In genomic region chr18:80202-80601, GRCh38 we compare ENCODE assay signal across 13 cellular contexts. TPM values are rescaled to one million over a fixed set of nuclear protein-coding genes. Genes with fewer than 3 reads are reported as not detected.
DNase-seq lines count a peak whose midpoint lies in the region; ATAC-seq, FAIRE-seq and TF ChIP-seq lines count a peak whose summit lies in the region.
"Not testable (repeated sequence)": the region's sequence is repeated elsewhere in the genome, so short reads cannot be mapped to it uniquely, and the experiment has no call there.
"Had no signal": no experiment of that assay in that cellular context is flagged by ENCODE, and none has a peak within 500 bp of the region (broad histone marks: within the 10 kb centered on the region; RNA-seq: fewer than 3 reads in every experiment).

No MANE protein-coding gene starts in this region.

- peak overlapping the region; percentile 17 for H4K8ac ChIP-seq in neuronal stem cell (ENCODE audit: low read depth, low read length)

- not testable (repeated sequence) for H3K23ac ChIP-seq in neuronal stem cell (ENCODE audit: low read depth, low read length, poor library complexity)

- H3F3A ChIP-seq in SK-N-SH (replicated peaks; ENCODE audit: insufficient read depth) = not testable (repeated sequence)

- not testable (repeated sequence) for H3K9me1 ChIP-seq in K562 (ENCODE audit: control insufficient read depth, insufficient read depth, low read length)

- intact Hi-C loops in K562 (cut with micrococcal nuclease); HepG2 (cut with micrococcal nuclease; ENCODE audit: unreplicated experiment): not testable (repeated sequence)

- WGBS in SK-N-SH (ENCODE audit: low lambda C conversion rate) = 26% methylated on average over 3 of the region's 6 CpGs
- 7% methylated on average over 4 of the region's 6 CpGs for WGBS in K562 (ENCODE audit: insufficient coverage, low coverage, missing lambda C conversion rate)
- 100% methylated on average over 1 of the region's 6 CpGs for WGBS in HepG2 (ENCODE audit: low lambda C conversion rate)
- WGBS in neuronal stem cell (ENCODE audit: extremely low coverage in 2 of 2, insufficient read length in 2 of 2, insufficient replicate concordance in 1 of 2), 2 donors = no CpG with 5 or more reads among the region's 6 CpGs

- not testable (repeated sequence) for TF ChIP-seq POLR2A in K562 (conservative IDR thresholded peaks at IDR 0.05); HepG2 (IDR thresholded peaks at IDR 0.05; ENCODE audit: insufficient read depth in 1 of 2, low read depth in 2 of 2, low read length in 2 of 2)

- not testable (repeated sequence) for H4K20me1 ChIP-seq in SK-N-SH (ENCODE audit: insufficient read depth); K562 (replicated peaks; ENCODE audit: control insufficient read depth, insufficient read depth, low read length); HepG2 (ENCODE audit: insufficient read depth, low read length)

- not testable (repeated sequence) for TF ChIP-seq CTCF in SK-N-SH (IDR thresholded peaks at IDR 0.05); K562 (IDR thresholded peaks at IDR 0.05 in 2 of 3, conservative IDR thresholded peaks at IDR 0.05 in 1 of 3; ENCODE audit: insufficient read depth in 2 of 3, low read depth in 1 of 3, low read length in 3 of 3); HepG2 (CRISPR knock-in tag; IDR thresholded peaks at IDR 0.05)

- CTCF ChIA-PET in SK-N-SH (lab: Yijun Ruan, JAX); K562 (lab: Yijun Ruan, JAX; ENCODE audit: low intra/inter-chr PET ratio); HepG2 (lab: Yijun Ruan, JAX; ENCODE audit: low intra/inter-chr PET ratio, low total read pairs): not testable (repeated sequence)

- not testable (repeated sequence) for H3K36me3 ChIP-seq in SK-N-SH (replicated peaks in 1 of 2; ENCODE audit: control insufficient read depth in 1 of 2, insufficient read depth in 2 of 2, low read length in 1 of 2); K562 (ENCODE audit: control insufficient read depth, insufficient read depth, low read length); HepG2 (replicated peaks in 1 of 2; ENCODE audit: control insufficient read depth in 1 of 2, insufficient read depth in 2 of 2, low read length in 2 of 2); neuronal stem cell (replicated peaks in 1 of 2; ENCODE audit: control insufficient read depth in 2 of 2, insufficient read depth in 2 of 2, low read length in 2 of 2)

- in situ Hi-C loops in K562 (cut with MboI); HepG2 (cut with HindIII; ENCODE audit: extremely low pct_ligation_motif_present, low pct_unique_long_range_greater_than_20kb): not testable (repeated sequence)

- not testable (repeated sequence) for H3K4me3 ChIP-seq in SK-N-SH (ENCODE audit: low read depth in 2 of 2, low read length in 1 of 2); K562; HepG2 (replicated peaks in 1 of 3; ENCODE audit: insufficient read depth in 1 of 3, low read depth in 2 of 3, low read length in 3 of 3); neuronal stem cell (ENCODE audit: low read length in 2 of 2)

- not testable (repeated sequence) for H3K9me2 ChIP-seq in SK-N-SH

- not testable (repeated sequence) for H2BK12ac ChIP-seq in neuronal stem cell (ENCODE audit: low read length)

- not testable (repeated sequence) for FAIRE-seq in K562 (lab: Jason Lieb, UNC); HepG2 (lab: Jason Lieb, UNC)

- H4K91ac ChIP-seq in neuronal stem cell (ENCODE audit: low read depth, low read length, poor library complexity) = not testable (repeated sequence)

- H2BK120ac ChIP-seq in neuronal stem cell (ENCODE audit: low read depth, low read length) = not testable (repeated sequence)

- not testable (repeated sequence) for H3K27me3 ChIP-seq in SK-N-SH (ENCODE audit: insufficient read depth); K562 (ENCODE audit: control insufficient read depth in 2 of 2, insufficient read depth in 2 of 2, low read length in 2 of 2); HepG2 (ENCODE audit: control insufficient read depth in 1 of 2, insufficient read depth in 2 of 2, low read length in 2 of 2); neuronal stem cell (ENCODE audit: control insufficient read depth in 3 of 3, insufficient read depth in 3 of 3, low read depth in 1 of 3, low read length in 3 of 3)

- not testable (repeated sequence) for H2BK5ac ChIP-seq in neuronal stem cell (ENCODE audit: low read length)

- not testable (repeated sequence) for H2BK15ac ChIP-seq in neuronal stem cell (ENCODE audit: low read length)

- not testable (repeated sequence) for ATAC-seq in K562
- ATAC-seq in HepG2 = peak; percentile 45

- not testable (repeated sequence) for H3K4me2 ChIP-seq in SK-N-SH; K562 (ENCODE audit: insufficient read depth, low read length); HepG2 (ENCODE audit: low read depth, low read length); neuronal stem cell (ENCODE audit: insufficient read depth, low read length, poor library complexity, severe bottlenecking)

- not testable (repeated sequence) for H3K27ac ChIP-seq in SK-N-SH (ENCODE audit: low read depth in 2 of 2, low read length in 1 of 2); K562 (ENCODE audit: extremely low read depth, low read depth, low read length); HepG2 (ENCODE audit: extremely low read length, insufficient read depth, low read length); neuronal stem cell (replicated peaks; ENCODE audit: low read length)

- not testable (repeated sequence) for BruUV-seq in K562 (replicated peaks; lab: Mats Ljungman, UMichigan); HepG2 (replicated peaks; lab: Mats Ljungman, UMichigan)

- not testable (repeated sequence) for H3K18ac ChIP-seq in neuronal stem cell (ENCODE audit: low read length)

- H3K14ac ChIP-seq in neuronal stem cell (ENCODE audit: low read length) = not testable (repeated sequence)

- POLR2A ChIA-PET in SK-N-SH (lab: Yijun Ruan, JAX); K562 (lab: Yijun Ruan, JAX); HepG2 (lab: Yijun Ruan, JAX): not testable (repeated sequence)

- H2AFZ ChIP-seq in SK-N-SH (ENCODE audit: low read depth); K562 (ENCODE audit: low read depth, low read length); HepG2 (ENCODE audit: low read length); neuronal stem cell (ENCODE audit: low read length): not testable (repeated sequence)

- not testable (repeated sequence) for H3K4ac ChIP-seq in neuronal stem cell (ENCODE audit: low read length)

- peak; percentile 3 for DNase-seq in SK-N-SH
- DNase-seq in K562 (ENCODE audit: extremely low read depth in 1 of 4, low spot score in 3 of 4); HepG2 (ENCODE audit: low spot score); neuronal stem cell (ENCODE audit: low spot score): not testable (repeated sequence)

- not testable (repeated sequence) for H3K79me2 ChIP-seq in SK-N-SH (ENCODE audit: insufficient read depth); K562 (ENCODE audit: control insufficient read depth, insufficient read depth, low read length); HepG2 (ENCODE audit: insufficient read depth, low read length)

- not testable (repeated sequence) for TF ChIP-seq EP300 in SK-N-SH (IDR thresholded peaks at IDR 0.05; ENCODE audit: borderline replicate concordance in 1 of 2, low read depth in 1 of 2, low read length in 1 of 2); K562 (IDR thresholded peaks at IDR 0.05; ENCODE audit: low read length); HepG2 (IDR thresholded peaks at IDR 0.05; ENCODE audit: low read depth in 2 of 2, low read length in 2 of 2); HepG2 (CRISPR knock-in tag; IDR thresholded peaks at IDR 0.05; ENCODE audit: borderline replicate concordance)

- H3K4me1 ChIP-seq in SK-N-SH (ENCODE audit: control insufficient read depth in 1 of 2, insufficient read depth in 2 of 2, low read depth in 1 of 2, low read length in 1 of 2); neuronal stem cell (ENCODE audit: control insufficient read depth in 2 of 2, insufficient read depth in 1 of 2, low read depth in 1 of 2, low read length in 2 of 2): not testable (repeated sequence)
- H3K4me1 ChIP-seq in K562 (replicated peaks in 1 of 2; ENCODE audit: control insufficient read depth in 2 of 2, insufficient read depth in 2 of 2, low read length in 2 of 2) (peaks cover 0 to 10% of the 10 kb centered on the region in 2 experiments; a peak in 2 of 5 replicates), HepG2 (ENCODE audit: insufficient read depth, low read length) (peaks cover 19% of the 10 kb centered on the region)

- not testable (repeated sequence) for H2AK5ac ChIP-seq in neuronal stem cell (ENCODE audit: low read depth, low read length)

- not testable (repeated sequence) for H3K9me3 ChIP-seq in SK-N-SH; K562 (replicated peaks; ENCODE audit: control insufficient read depth, insufficient read depth, low read depth, low read length); HepG2 (ENCODE audit: low read length); neuronal stem cell (replicated peaks in 1 of 2; ENCODE audit: control insufficient read depth in 2 of 2, insufficient read depth in 1 of 2, low read depth in 1 of 2, low read length in 2 of 2)

- TF ChIP-seq RAD21 in SK-N-SH (IDR thresholded peaks at IDR 0.05; ENCODE audit: low read length); K562 (CRISPR knock-in tag; conservative IDR thresholded peaks at IDR 0.05 in 1 of 2, IDR thresholded peaks at IDR 0.05 in 1 of 2); HepG2 (CRISPR knock-in tag; IDR thresholded peaks at IDR 0.05): not testable (repeated sequence)

- H3K9ac ChIP-seq in SK-N-SH; K562 (ENCODE audit: insufficient read depth in 1 of 2, low read depth in 2 of 2, low read length in 2 of 2); HepG2 (ENCODE audit: insufficient read depth, low read depth, low read length): not testable (repeated sequence)
- peak overlapping the region; percentile 4 for H3K9ac ChIP-seq in neuronal stem cell (ENCODE audit: low read depth, low read length, poor library complexity)

- not testable (repeated sequence) for H3K79me1 ChIP-seq in neuronal stem cell (ENCODE audit: low read depth, low read length)

RNA-seq across cellular contexts. Expression of gene TUBB8B, which starts 30.8 kb away (rescaled TPM):
- polyA plus RNA-seq in SK-N-SH (2012; rRNA removed) (not detected in 2 replicates), K562 (2011; rRNA removed) (0.08 TPM in 1 of 2 replicates, not detected in the other), K562 (2014; fragmentation: Illumina TruSeq; extraction: Trizol) (0.11 TPM in 1 of 2 replicates, not detected in the other), K562 (2014; fragmentation: Nextera tagmentation; extraction: Ambion mirVana) (not detected), K562 (2014; rRNA removed) (not detected in 2 replicates), HepG2 (2011; rRNA removed) (4.4 and 6.7 TPM in 2 replicates)
- polyA plus RNA-seq in SK-N-SH (2012; cell fraction: cytosol; rRNA removed) = not detected in 2 replicates
- 0.04 TPM in 1 of 2 replicates, not detected in the other for polyA plus RNA-seq in SK-N-SH (2012; cell fraction: nucleus; rRNA removed)
- 0.49 TPM in 1 of 2 replicates, not detected in the other for total RNA-seq in K562 (2011; cell fraction: chromatin; rRNA removed; ENCODE audit: low replicate concordance)
- total RNA-seq in K562 (2011; cell fraction: nucleolus; rRNA removed) = not detected in 2 replicates
- total RNA-seq in K562 (2011; cell fraction: nucleoplasm; rRNA removed) = not detected in 2 replicates
- total RNA-seq in K562 (2014; rRNA removed) (not detected in 2 replicates), K562 (2014; rRNA removed; fragmentation: Illumina TruSeq; extraction: Trizol) (not detected in 2 replicates), K562 (2015; rRNA removed; fragmentation: Illumina TruSeq; extraction: Trizol) (not detected in 2 replicates), K562 (2021) (not detected in 2 replicates), HepG2 (2016; rRNA removed; fragmentation: Illumina TruSeq; extraction: Trizol) (0.71 and 0.98 TPM in 2 replicates)
- polyA plus RNA-seq in K562 (2011; cell fraction: cytosol; rRNA removed) = 0.09 TPM in 1 of 2 replicates, not detected in the other
- 0.17 TPM in 1 of 2 replicates, not detected in the other for polyA plus RNA-seq in K562 (2011; cell fraction: nucleus; rRNA removed)
- not detected in 2 replicates for polyA plus RNA-seq in K562 (2012)
- polyA minus RNA-seq in K562 (2011; rRNA and poly(A)+ RNA removed) = not detected in 2 replicates
- polyA minus RNA-seq in K562 (2011; cell fraction: cytosol; rRNA and poly(A)+ RNA removed) = not detected in 2 replicates
- polyA minus RNA-seq in K562 (2011; cell fraction: nucleus; rRNA and poly(A)+ RNA removed) = not detected in 2 replicates
- 0.51 and 0.88 TPM in 2 replicates for total RNA-seq in HepG2 (2016; cell fraction: cytosol; rRNA removed; fragmentation: Illumina TruSeq; extraction: Trizol; ENCODE audit: low read depth)
- total RNA-seq in HepG2 (2016; cell fraction: insoluble cytoplasmic fraction; rRNA removed; fragmentation: Illumina TruSeq; extraction: Trizol) = 0.71 and 0.74 TPM in 2 replicates
- 1.3 and 1.4 TPM in 2 replicates for total RNA-seq in HepG2 (2016; cell fraction: membrane; rRNA removed; fragmentation: Illumina TruSeq; extraction: Trizol)
- total RNA-seq in HepG2 (2016; cell fraction: nucleus; rRNA removed; fragmentation: Illumina TruSeq; extraction: Trizol) = not detected in 2 replicates
- 2.2 and 6.5 TPM in 2 replicates for polyA plus RNA-seq in HepG2 (2011; cell fraction: cytosol; rRNA removed)
- 5.7 and 15.2 TPM in 2 replicates for polyA plus RNA-seq in HepG2 (2011; cell fraction: nucleus; rRNA removed)
- polyA plus RNA-seq in HepG2 (2012) = 0.51 and 2.7 TPM in 2 replicates
- 0.77 and 1.1 TPM in 2 replicates for polyA plus RNA-seq in HepG2 (2016; cell fraction: cytosol; fragmentation: Illumina TruSeq; extraction: Trizol; ENCODE audit: low read depth)
- polyA plus RNA-seq in HepG2 (2016; cell fraction: insoluble cytoplasmic fraction; fragmentation: Illumina TruSeq; extraction: Trizol; ENCODE audit: low read depth) = 0.75 and 0.88 TPM in 2 replicates
- polyA plus RNA-seq in HepG2 (2016; cell fraction: membrane; fragmentation: Illumina TruSeq; extraction: Trizol; ENCODE audit: low read depth) = 1.4 and 2.1 TPM in 2 replicates
- polyA plus RNA-seq in HepG2 (2016; cell fraction: nucleus; fragmentation: Illumina TruSeq; extraction: Trizol; ENCODE audit: insufficient read depth, low read depth) = 2.2 and 2.4 TPM in 2 replicates
- 0.65 and 4.4 TPM in 2 replicates for polyA minus RNA-seq in HepG2 (2011; rRNA and poly(A)+ RNA removed; ENCODE audit: low replicate concordance)
- not detected in 2 replicates for polyA minus RNA-seq in HepG2 (2011; cell fraction: cytosol; rRNA and poly(A)+ RNA removed)
- 0.99 and 1.4 TPM in 2 replicates for polyA minus RNA-seq in HepG2 (2011; cell fraction: nucleus; rRNA and poly(A)+ RNA removed)
- polyA plus RNA-seq in neuronal stem cell (2013, experiment 1 of 2) = 0.14 TPM
- polyA plus RNA-seq in neuronal stem cell (2013, experiment 2 of 2) = 0.08 TPM
- total RNA-seq: A172; CD4-positive, alpha-beta memory T cell; CD4-positive, alpha-beta T cell; CD4-positive, CD25-positive, alpha-beta regulatory T cell; CD8-positive, alpha-beta memory T cell; CD8-positive, alpha-beta T cell; Daoy had no signal
- polyA plus RNA-seq: A549; AG04450; CD4-positive, alpha-beta memory T cell; CD4-positive, CD25-positive, alpha-beta regulatory T cell; CD8-positive, alpha-beta memory T cell had no signal
